Comparison of ENCODE assay signal across 24 cellular contexts in the genomic region with DNA sequence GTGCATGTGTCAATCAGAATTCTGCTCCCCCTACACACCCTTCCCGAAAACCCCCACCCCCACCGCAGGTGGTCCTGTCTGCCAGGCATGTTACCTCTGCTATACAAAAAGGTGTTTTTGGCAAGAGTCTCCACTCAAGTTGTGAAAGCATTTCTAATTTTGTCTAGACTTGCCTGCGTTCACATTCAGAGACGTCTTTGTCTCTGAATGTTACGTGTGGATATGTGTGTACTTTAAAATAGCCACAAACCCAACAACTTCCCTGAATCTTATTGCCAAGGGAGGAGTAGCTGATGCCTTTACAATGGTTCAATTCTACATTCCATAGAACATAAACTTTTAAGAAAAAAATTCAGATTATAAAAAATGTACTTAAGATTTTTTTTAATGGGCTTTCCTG.
"Had no signal": no experiment of that assay in that cellular context is flagged by ENCODE, and none has a peak within 500 bp of the region (broad histone marks: within the 10 kb centered on the region; RNA-seq: fewer than 3 reads in every experiment).

No MANE protein-coding gene starts in this region.

- H3K27me3 ChIP-seq: adrenal gland, ascending aorta, right lobe of liver, upper lobe of left lung, vagina had no signal

- H3K36me3 ChIP-seq: adrenal gland, ascending aorta, right lobe of liver, vagina had no signal

- FAIRE-seq: TTC549 had no signal

- ATAC-seq: effector memory CD8-positive, alpha-beta T cell; esophagus mucosa; left ventricle myocardium superior; right lobe of liver had no signal

- DNase-seq: activated CD4-positive, alpha-beta T cell treated with anti-CD3 and anti-CD28 coated beads for 4 hours; activated CD4-positive, alpha-beta T cell treated with anti-CD3 and anti-CD28 coated beads, Interleukin-2, amount 50 U/mL, for 4 hours; activated effector memory CD4-positive, alpha-beta T cell treated with anti-CD3 and anti-CD28 coated beads, Interleukin-2, amount 50 U/mL, for 16 hours; activated naive CD4-positive, alpha-beta T cell treated with anti-CD3 and anti-CD28 coated beads for 36 hours; activated naive CD8-positive, alpha-beta T cell treated with anti-CD3 and anti-CD28 coated beads for 36 hours; adrenal gland; caudate nucleus; cortex of kidney; effector memory CD8-positive, alpha-beta T cell; foreskin fibroblast; islet precursor cell; left cardiac atrium; left ventricle myocardium superior; posterior cingulate gyrus; right lobe of liver; stimulated activated CD4-positive, alpha-beta T cell treated with anti-CD3 and anti-CD28 coated beads, Interleukin-12 subunit alpha, Interleukin-12 subunit beta, amount 100 ng/mL, for 4 hours; stimulated activated CD4-positive, alpha-beta T cell treated with anti-CD3 and anti-CD28 coated beads, Interleukin-4, amount 100 ng/mL, for 1 hour; T-helper 9 cell; upper lobe of left lung had no signal

- H3K9me3 ChIP-seq: adrenal gland, ascending aorta, right lobe of liver, upper lobe of left lung, vagina had no signal

- H3K4me3 ChIP-seq: adrenal gland, ascending aorta, right lobe of liver, upper lobe of left lung, vagina had no signal

- H3K4me1 ChIP-seq: adrenal gland, ascending aorta, right lobe of liver, upper lobe of left lung, vagina had no signal

- H3K27ac ChIP-seq: adrenal gland, ascending aorta, right lobe of liver, upper lobe of left lung, vagina, VCaP had no signal
